28 cellular contexts compared by ENCODE assay signal in genomic region chr12:93962336-93962735, GRCh38.
"Had no signal": no experiment of that assay in that cellular context is flagged by ENCODE, and none has a peak within 500 bp of the region (broad histone marks: within the 10 kb centered on the region; RNA-seq: fewer than 3 reads in every experiment).

No MANE protein-coding gene starts in this region.

- H3K27me3 ChIP-seq: colonic mucosa, dorsolateral prefrontal cortex, esophagus muscularis mucosa, esophagus squamous epithelium, gastrocnemius medialis, gastroesophageal sphincter, heart left ventricle, heart right ventricle had no signal

- H3K36me3 ChIP-seq: colonic mucosa, esophagus muscularis mucosa, esophagus squamous epithelium, gastrocnemius medialis, gastroesophageal sphincter, heart left ventricle, heart right ventricle had no signal

- ATAC-seq: effector memory CD8-positive, alpha-beta T cell; esophagus mucosa; foreskin keratinocyte; gastrocnemius medialis; gastroesophageal sphincter; heart left ventricle; heart right ventricle had no signal

- H3K4me3 ChIP-seq: colonic mucosa, coronary artery, dorsolateral prefrontal cortex, esophagus muscularis mucosa, esophagus squamous epithelium, gastrocnemius medialis, gastroesophageal sphincter, heart left ventricle, heart right ventricle had no signal

- FAIRE-seq: colon, endometrium, endothelial cell of umbilical vein, frontal cortex had no signal

- DNase-seq: colonic mucosa; cortex of kidney; dermis blood vessel endothelial cell; dorsolateral prefrontal cortex; effector CD4-positive, alpha-beta T cell; effector CD8-positive, alpha-beta T cell; effector memory CD4-positive, alpha-beta T cell; effector memory CD8-positive, alpha-beta T cell; endodermal cell; erythroblast; esophagus squamous epithelium; foreskin fibroblast; foreskin keratinocyte; foreskin melanocyte; gastrocnemius medialis; glutamatergic neuron; head of caudate nucleus; heart left ventricle; heart right ventricle had no signal

- H3K4me1 ChIP-seq: colonic mucosa, esophagus muscularis mucosa, esophagus squamous epithelium, foreskin keratinocyte, gastrocnemius medialis, gastroesophageal sphincter, heart right ventricle had no signal

- H3K27ac ChIP-seq: colonic mucosa, coronary artery, dorsolateral prefrontal cortex, epithelial cell of prostate, esophagus muscularis mucosa, esophagus squamous epithelium, foreskin keratinocyte, gastrocnemius medialis, gastroesophageal sphincter, heart left ventricle, heart right ventricle had no signal

- H3K9me3 ChIP-seq: colonic mucosa, gastrocnemius medialis had no signal
